ENCODE assay signal across 11 cellular contexts in genomic region chr1:207820568-207821463, GRCh38.
DNase-seq lines count a peak whose midpoint lies in the region; ATAC-seq and TF ChIP-seq lines count a peak whose summit lies in the region.
"Had no signal": no experiment of that assay in that cellular context is flagged by ENCODE, and none has a peak within 500 bp of the region (broad histone marks: within the 10 kb centered on the region; RNA-seq: fewer than 3 reads in every experiment).

No MANE protein-coding gene starts in this region.

- H3K9me3 ChIP-seq in colonic mucosa, result no peaks in the 10 kb centered on the region
- H3K9me3 ChIP-seq in endodermal cell (ENCODE audit: control insufficient read depth, low read length), result no peaks in the 10 kb centered on the region

- peaks cover 45% of the 10 kb centered on the region for H3K36me3 Mint-ChIP-seq in HFFc6 (ENCODE audit: low read depth)
- H3K36me3 Mint-ChIP-seq in progenitor cell of endocrine pancreas (ENCODE audit: insufficient read depth), result peaks cover 9% of the 10 kb centered on the region
- no peaks in the 10 kb centered on the region for H3K36me3 Mint-ChIP-seq in endodermal cell (ENCODE audit: low read depth)

- H3K4me1 Mint-ChIP-seq in HFFc6 (ENCODE audit: low read depth) (peaks cover 88% of the 10 kb centered on the region), progenitor cell of endocrine pancreas (ENCODE audit: low read depth) (peaks cover 12% of the 10 kb centered on the region), endodermal cell (peaks cover 3% of the 10 kb centered on the region)

- H3K4me3 Mint-ChIP-seq in HFFc6 (no peak overlapping the region), progenitor cell of endocrine pancreas (ENCODE audit: low read depth) (no peak overlapping the region), endodermal cell (no peak overlapping the region)

- H3K27me3 Mint-ChIP-seq in HFFc6 (ENCODE audit: insufficient read depth) (peaks cover 11% of the 10 kb centered on the region), progenitor cell of endocrine pancreas (no peaks in the 10 kb centered on the region), endodermal cell (ENCODE audit: insufficient read depth) (no peaks in the 10 kb centered on the region)

- intact Hi-C loops in colonic mucosa (cut with DNase I), result no loop called here

- H3K9me3 Mint-ChIP-seq in HFFc6, result no peaks in the 10 kb centered on the region
- H3K9me3 Mint-ChIP-seq in progenitor cell of endocrine pancreas (ENCODE audit: low read depth), result no peaks in the 10 kb centered on the region
- H3K9me3 Mint-ChIP-seq in endodermal cell, result no peaks in the 10 kb centered on the region

- H3K27ac ChIP-seq in colonic mucosa, result no peak overlapping the region
- H3K27ac ChIP-seq in endodermal cell (ENCODE audit: low read depth, low read length), result no peak overlapping the region

- H3K36me3 ChIP-seq in colonic mucosa, result peaks cover 4% of the 10 kb centered on the region
- no peaks in the 10 kb centered on the region for H3K36me3 ChIP-seq in endodermal cell (ENCODE audit: control insufficient read depth, insufficient read depth, low read length)

- H3K4me3 ChIP-seq in colonic mucosa, result peak overlapping the region; percentile 59
- H3K4me3 ChIP-seq in endodermal cell (ENCODE audit: low read length), result no peak overlapping the region

- H3K9ac ChIP-seq in colonic mucosa (ENCODE audit: low read depth in 2 of 2, low read length in 2 of 2), result peak overlapping the region in 1 of 2 donors; percentile 98
- no peak overlapping the region for H3K9ac ChIP-seq in endodermal cell (ENCODE audit: extremely low read depth, low read length, poor library complexity, severe bottlenecking)

- H3K27ac Mint-ChIP-seq in HFFc6, result peak overlapping the region; percentile 99
- peak overlapping the region; percentile 63 for H3K27ac Mint-ChIP-seq in progenitor cell of endocrine pancreas
- no peak overlapping the region for H3K27ac Mint-ChIP-seq in endodermal cell

- DNase-seq in C1 segment of cervical spinal cord (lab: John Stamatoyannopoulos, UW), result peak in 9 of 14 donors; percentile 28 to 67 (median 38)
- no peak for DNase-seq in HFFc6
- DNase-seq in colonic mucosa, result no peak
- DNase-seq in progenitor cell of endocrine pancreas (ENCODE audit: low spot score, unreplicated experiment), result no peak
- DNase-seq in endodermal cell, result no peak
- no peak for DNase-seq in NOMO-1 treated with DMSO at 0.1 percent for 48 hours (lab: John Stamatoyannopoulos, UW; ENCODE audit: unreplicated experiment)
- DNase-seq in NCI-H1436 (lab: John Stamatoyannopoulos, UW), result no peak
- DNase-seq: KG1, occipital lobe, T-helper 1 cell had no signal

- WGBS in endodermal cell (ENCODE audit: insufficient coverage in 1 of 2, insufficient read length in 1 of 2), 2 experiments, result 89 to 92% methylated on average over 12 to 22 of the region's 22 CpGs

- TF ChIP-seq CTCF in HFFc6 (IDR thresholded peaks at IDR 0.05), result no peak
- TF ChIP-seq CTCF in colonic mucosa (IDR thresholded peaks at IDR 0.05), result no peak
- TF ChIP-seq CTCF in progenitor cell of endocrine pancreas (IDR thresholded peaks at IDR 0.05; ENCODE audit: unreplicated experiment), result no peak
- no peak for TF ChIP-seq CTCF in endodermal cell (conservative IDR thresholded peaks at IDR 0.05)

- H3K4me1 ChIP-seq in colonic mucosa, result peaks cover 18% of the 10 kb centered on the region
- no peaks in the 10 kb centered on the region for H3K4me1 ChIP-seq in endodermal cell (ENCODE audit: control insufficient read depth, insufficient read depth, low read length)

- no peak for ATAC-seq in GM21423 (IDR thresholded peaks at IDR 0.05; ENCODE audit: unreplicated experiment)

- H3K27me3 ChIP-seq in colonic mucosa (no peaks in the 10 kb centered on the region), endodermal cell (ENCODE audit: control insufficient read depth, insufficient read depth, low read length, poor library complexity, severe bottlenecking) (no peaks in the 10 kb centered on the region)

Comparison
In these comparisons a context has a peak if more than half of its experiments do, and no peak if none do; other contexts are left out.
1. DNase-seq: peak in C1 segment of cervical spinal cord (9 of 14); none in HFFc6 (single experiment), colonic mucosa (single experiment), progenitor cell of endocrine pancreas (single experiment), endodermal cell (single experiment), NOMO-1 treated with DMSO at 0.1 percent for 48 hours (single experiment) and NCI-H1436 (single experiment).